ENCODE assay signal across 11 cellular contexts in the genomic region with DNA sequence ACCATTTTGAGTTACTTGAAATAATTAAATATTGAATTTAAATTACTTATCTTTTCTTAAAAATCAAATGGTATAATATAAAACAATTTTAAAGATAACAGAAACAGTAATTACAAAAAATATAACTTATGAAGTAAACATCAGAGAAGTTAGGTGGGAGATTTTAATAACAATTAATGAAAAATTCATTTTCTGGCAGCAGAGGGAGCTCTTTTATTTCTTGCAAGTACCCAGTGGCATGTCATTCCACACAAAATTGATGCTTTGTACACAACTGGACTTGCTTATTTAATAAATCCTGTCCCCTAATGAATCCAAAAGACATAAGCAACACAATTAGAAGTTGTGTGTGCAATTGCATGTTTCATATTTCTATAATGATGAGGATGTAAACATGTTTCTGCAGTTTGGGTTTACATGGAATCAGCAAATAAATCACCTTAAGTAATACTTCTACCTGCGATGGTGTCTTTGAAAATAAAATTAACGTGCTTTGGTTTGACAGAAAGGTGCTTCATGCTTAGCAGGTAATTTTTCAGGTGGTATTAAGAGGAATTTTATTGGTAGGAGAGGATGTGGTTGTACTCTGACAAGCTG.
DNase-seq lines count a peak whose midpoint lies in the region; ATAC-seq and TF ChIP-seq lines count a peak whose summit lies in the region.
"Had no signal": no experiment of that assay in that cellular context is flagged by ENCODE, and none has a peak within 500 bp of the region (broad histone marks: within the 10 kb centered on the region; RNA-seq: fewer than 3 reads in every experiment).

No MANE protein-coding gene starts in this region.

- 9% methylated on average over 2 of the region's 2 CpGs for WGBS in GM23248 (ENCODE audit: low coverage in 1 of 2, low lambda C conversion rate in 2 of 2, missing lambda C conversion rate in 2 of 2), 2 experiments

- H3K4me3 ChIP-seq in GM23248 (no peak overlapping the region), OCI-LY1 (ENCODE audit: low read depth, low read length, poor library complexity, severe bottlenecking) (no peak overlapping the region)
- H3K4me3 ChIP-seq: right atrium auricular region had no signal

- H3K9me2 ChIP-seq in GM23248 (ENCODE audit: insufficient read depth): no peaks in the 10 kb centered on the region
- H3K9me2 ChIP-seq in OCI-LY1 (ENCODE audit: low read depth, low read length): no peaks in the 10 kb centered on the region

- peaks cover 0 to 3% of the 10 kb centered on the region in 2 donors for H3K9me3 Mint-ChIP-seq in effector memory CD8-positive, alpha-beta T cell

- H3K27ac Mint-ChIP-seq in effector memory CD8-positive, alpha-beta T cell: no peak overlapping the region

- H3K4me1 ChIP-seq in GM23248 (ENCODE audit: insufficient read depth) (no peaks in the 10 kb centered on the region), OCI-LY1 (ENCODE audit: insufficient read depth, low read length, severe bottlenecking) (no peaks in the 10 kb centered on the region), foreskin keratinocyte (no peaks in the 10 kb centered on the region)
- H3K4me1 ChIP-seq: right atrium auricular region had no signal

- H3K4me2 ChIP-seq in GM23248 (ENCODE audit: unreplicated experiment) (no peak overlapping the region), OCI-LY1 (ENCODE audit: low read length) (no peak overlapping the region)

- TF ChIP-seq CTCF in OCI-LY1 (IDR thresholded peaks at IDR 0.05; ENCODE audit: low read length): peak; percentile 43
- peak; percentile 59 for TF ChIP-seq CTCF in foreskin keratinocyte (conservative IDR thresholded peaks at IDR 0.05)

- H3K9me3 ChIP-seq in GM23248 (ENCODE audit: low read depth): no peaks in the 10 kb centered on the region
- H3K9me3 ChIP-seq in OCI-LY1 (ENCODE audit: low read length): no peaks in the 10 kb centered on the region
- H3K9me3 ChIP-seq: right atrium auricular region had no signal

- no peaks in the 10 kb centered on the region for H3K27me3 Mint-ChIP-seq in effector memory CD8-positive, alpha-beta T cell

- H3F3A ChIP-seq in GM23248 (ENCODE audit: insufficient read depth): no peaks in the 10 kb centered on the region
- no peaks in the 10 kb centered on the region for H3F3A ChIP-seq in OCI-LY1 (ENCODE audit: insufficient read depth, low read length)

- H4K20me1 ChIP-seq in GM23248 (ENCODE audit: insufficient read depth): no peaks in the 10 kb centered on the region
- no peaks in the 10 kb centered on the region for H4K20me1 ChIP-seq in OCI-LY1 (ENCODE audit: insufficient read depth, low read length)

- H3K36me3 ChIP-seq in GM23248 (ENCODE audit: low read depth): no peaks in the 10 kb centered on the region
- no peaks in the 10 kb centered on the region for H3K36me3 ChIP-seq in OCI-LY1 (ENCODE audit: insufficient read depth, low read length)
- H3K36me3 ChIP-seq: right atrium auricular region had no signal

- H3K36me3 Mint-ChIP-seq in effector memory CD8-positive, alpha-beta T cell (ENCODE audit: insufficient read depth): no peaks in the 10 kb centered on the region

- H3K79me2 ChIP-seq in GM23248 (ENCODE audit: insufficient read depth) (no peaks in the 10 kb centered on the region), OCI-LY1 (ENCODE audit: insufficient read depth, low read length) (no peaks in the 10 kb centered on the region)

- ATAC-seq in foreskin keratinocyte (no peak), GM19351 (IDR thresholded peaks at IDR 0.05; ENCODE audit: unreplicated experiment) (no peak), GM21737 (IDR thresholded peaks at IDR 0.05; ENCODE audit: unreplicated experiment) (no peak)
- ATAC-seq in effector memory CD8-positive, alpha-beta T cell (replicated peaks): no peak

- H3K9ac ChIP-seq in GM23248: no peak overlapping the region
- no peak overlapping the region for H3K9ac ChIP-seq in OCI-LY1 (ENCODE audit: low read length)

- H2AFZ ChIP-seq in GM23248: no peak overlapping the region
- H2AFZ ChIP-seq in OCI-LY1 (ENCODE audit: low read length): no peak overlapping the region

- H3K27ac ChIP-seq in GM23248: no peak overlapping the region
- no peak overlapping the region for H3K27ac ChIP-seq in OCI-LY1 (ENCODE audit: low read depth, low read length, poor library complexity, severe bottlenecking)
- no peak overlapping the region for H3K27ac ChIP-seq in foreskin keratinocyte
- H3K27ac ChIP-seq: right atrium auricular region had no signal

- no peak overlapping the region for H3K4me3 Mint-ChIP-seq in effector memory CD8-positive, alpha-beta T cell

- no peaks in the 10 kb centered on the region for H3K4me1 Mint-ChIP-seq in effector memory CD8-positive, alpha-beta T cell (ENCODE audit: low read depth in 2 of 2)

- no peaks in the 10 kb centered on the region for H3K27me3 ChIP-seq in GM23248 (replicated peaks; ENCODE audit: insufficient read depth)
- H3K27me3 ChIP-seq in OCI-LY1 (ENCODE audit: insufficient read depth, low read length): no peaks in the 10 kb centered on the region
- no peaks in the 10 kb centered on the region for H3K27me3 ChIP-seq in foreskin keratinocyte
- H3K27me3 ChIP-seq: right atrium auricular region had no signal

- in situ Hi-C loops in ACHN (cut with HindIII; ENCODE audit: low pct_ligation_motif_present, low pct_unique_long_range_greater_than_20kb, low sequenced_read_pairs): no loop called here
- in situ Hi-C loops in GM23248 (cut with MboI): no loop called here

- DNase-seq in ACHN: peak; percentile 30
- peak; percentile 3 for DNase-seq in GM23248
- peak in 1 of 2 donors; percentile 12 for DNase-seq in foreskin keratinocyte
- DNase-seq in hippocampal formation (lab: John Stamatoyannopoulos, UW): no peak
- no peak for DNase-seq in effector memory CD8-positive, alpha-beta T cell
- DNase-seq: activated CD4-positive, CD25-positive, alpha-beta regulatory T cell treated with anti-CD3 and anti-CD28 coated beads, Interleukin-2, amount 50 U/mL, for 72 hours; effector CD8-positive, alpha-beta T cell had no signal

Comparison
In these comparisons a context has a peak if more than half of its experiments do, and no peak if none do; other contexts are left out.
1. DNase-seq: peak in ACHN (single experiment) and GM23248 (single experiment); none in hippocampal formation (0 of 2) and effector memory CD8-positive, alpha-beta T cell (0 of 3).